Comparison of ENCODE assay signal across 9 cellular contexts in the genomic region with DNA sequence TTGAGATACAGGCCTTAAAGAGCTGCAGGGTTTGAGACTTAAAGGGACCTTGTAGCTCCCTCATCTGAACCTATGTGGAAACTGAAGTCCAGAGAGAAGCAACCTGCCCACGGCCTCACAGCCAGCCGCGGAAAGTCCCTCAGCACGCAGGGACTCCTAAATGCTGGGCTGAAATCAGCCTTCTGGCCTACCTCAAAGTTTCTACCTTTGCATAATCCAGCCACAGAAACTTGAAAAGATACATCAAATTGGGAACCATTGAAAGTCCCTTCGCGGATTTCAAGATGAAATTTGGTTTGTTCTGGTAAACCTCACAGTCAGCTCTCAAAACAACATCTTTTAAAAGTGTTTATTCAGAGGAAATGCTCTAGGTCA.
DNase-seq lines count a peak whose midpoint lies in the region; ATAC-seq and TF ChIP-seq lines count a peak whose summit lies in the region.
"Had no signal": no experiment of that assay in that cellular context is flagged by ENCODE, and none has a peak within 500 bp of the region (broad histone marks: within the 10 kb centered on the region; RNA-seq: fewer than 3 reads in every experiment).

No MANE protein-coding gene starts in this region.

- no peaks in the 10 kb centered on the region for H3K9me3 ChIP-seq in MM.1S (replicated peaks; ENCODE audit: insufficient read depth, low read length)

- no peaks in the 10 kb centered on the region for H3K27me3 ChIP-seq in MM.1S (replicated peaks; ENCODE audit: insufficient read depth, low read length)

- no peaks in the 10 kb centered on the region for H4K20me1 ChIP-seq in MM.1S (ENCODE audit: insufficient read depth, low read length)

- no peak overlapping the region for H2AFZ ChIP-seq in MM.1S (ENCODE audit: low read length)

- no peaks in the 10 kb centered on the region for H3K9me2 ChIP-seq in MM.1S (replicated peaks; ENCODE audit: insufficient read depth, low read length)

- H3K9ac ChIP-seq in MM.1S (ENCODE audit: low read length) = no peak overlapping the region

- H3K4me2 ChIP-seq in MM.1S (ENCODE audit: low read depth, low read length) = peak overlapping the region; percentile 13; the same call in 1 of the 2 replicates

- peak overlapping the region; percentile 19; the same call in 1 of the 2 replicates for H3K27ac ChIP-seq in MM.1S (ENCODE audit: low read length)
- H3K27ac ChIP-seq: skin epidermis had no signal

- no peak overlapping the region for H3K4me3 ChIP-seq in MM.1S (ENCODE audit: low read length)
- H3K4me3 ChIP-seq: skin epidermis had no signal

- no peaks in the 10 kb centered on the region for H3K79me2 ChIP-seq in MM.1S (ENCODE audit: low read length)

- peaks cover 6% of the 10 kb centered on the region; the same call in 1 of the 2 replicates for H3F3A ChIP-seq in MM.1S (ENCODE audit: insufficient read depth, low read length)

- no peaks in the 10 kb centered on the region for H3K36me3 ChIP-seq in MM.1S (replicated peaks; ENCODE audit: insufficient read depth, low read length)

- H3K4me1 ChIP-seq in MM.1S (ENCODE audit: low read length) = peaks cover 15% of the 10 kb centered on the region; the same call in 1 of the 2 replicates

- DNase-seq in activated T-cell treated with anti-CD3 and anti-CD28 coated beads for 48 hours (ENCODE audit: low read depth) (peak; percentile 26), MM.1S (peak; percentile 83), NCI-H1105 (lab: John Stamatoyannopoulos, UW) (no peak), GOT3 (lab: John Stamatoyannopoulos, UW) (no peak), HUDEP-2 (lab: John Stamatoyannopoulos, UW; ENCODE audit: unreplicated experiment in 76 of 76) (no peak)
- DNase-seq in activated T-cell treated with anti-CD3 and anti-CD28 coated beads, Interleukin-2, amount 50 U/mL, for 1 hour = no peak
- DNase-seq in stimulated activated CD8-positive, alpha-beta memory T cell treated with anti-CD3 and anti-CD28 coated beads, Interleukin-7, amount 100 ng/mL, for 48 hours (ENCODE audit: extremely low read depth in 1 of 2, low read depth in 1 of 2) = peak; percentile 34 to 37

- ATAC-seq in HG02678 (IDR thresholded peaks at IDR 0.05; ENCODE audit: unreplicated experiment) = peak; percentile 95

- TF ChIP-seq CTCF in MM.1S (IDR thresholded peaks at IDR 0.05; ENCODE audit: low read length) = no peak

Comparison
In these comparisons a context has a peak if more than half of its experiments do, and no peak if none do; other contexts are left out.
1. DNase-seq: peak in activated T-cell treated with anti-CD3 and anti-CD28 coated beads for 48 hours (single experiment), MM.1S (single experiment) and stimulated activated CD8-positive, alpha-beta memory T cell treated with anti-CD3 and anti-CD28 coated beads, Interleukin-7, amount 100 ng/mL, for 48 hours (2 of 2); none in activated T-cell treated with anti-CD3 and anti-CD28 coated beads, Interleukin-2, amount 50 U/mL, for 1 hour (single experiment), NCI-H1105 (single experiment), GOT3 (single experiment) and HUDEP-2 (0 of 76).